In the genomic region with DNA sequence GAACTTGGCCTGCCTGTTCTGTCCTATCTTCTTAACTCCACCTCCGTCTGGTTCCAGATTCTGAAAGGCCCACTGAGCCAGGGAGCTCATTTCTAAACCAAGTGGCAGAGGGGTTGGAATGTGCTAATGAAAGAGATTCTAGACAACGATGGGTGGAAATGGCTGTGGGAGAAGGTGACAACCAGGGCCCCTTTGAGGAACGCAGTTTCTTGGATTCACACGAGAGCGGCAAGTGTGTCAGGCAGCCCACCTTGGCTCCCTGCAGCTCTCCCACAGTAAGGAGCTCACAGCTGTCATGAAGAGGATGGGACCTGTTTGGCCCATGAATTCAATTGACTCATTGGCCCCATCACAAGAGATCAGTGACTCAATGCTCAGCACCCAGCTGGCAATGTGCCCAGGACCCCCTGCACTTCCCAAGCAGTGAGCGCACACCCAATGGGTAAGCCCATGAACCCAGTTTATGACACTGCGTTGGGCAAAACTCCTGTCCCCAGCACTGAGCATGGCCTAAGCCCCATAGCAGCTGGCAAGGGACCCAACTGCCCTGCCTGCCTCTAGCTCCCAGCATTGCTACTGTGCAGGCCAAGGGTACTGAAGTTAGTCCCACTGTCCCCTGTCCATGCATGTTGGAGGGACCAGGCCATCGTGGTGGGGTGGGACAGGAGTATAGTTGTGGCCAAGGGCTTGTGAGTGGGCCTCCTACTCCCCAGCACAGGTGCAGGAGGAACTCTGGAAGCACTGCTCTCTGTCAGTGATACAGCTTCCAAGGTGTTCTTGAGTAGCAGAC, we compare ENCODE assay signal across 17 cellular contexts. TPM values are rescaled to one million over a fixed set of nuclear protein-coding genes. Genes with fewer than 3 reads are reported as not detected.
A peak's percentile ranks its signal among the peaks of the same experiment; 100 is the strongest.
DNase-seq lines count a peak whose midpoint lies in the region; ATAC-seq, FAIRE-seq and TF ChIP-seq lines count a peak whose summit lies in the region.
"Had no signal": no experiment of that assay in that cellular context is flagged by ENCODE, and none has a peak within 500 bp of the region (broad histone marks: within the 10 kb centered on the region; RNA-seq: fewer than 3 reads in every experiment).

No MANE protein-coding gene starts in this region.

- H3K27me3 ChIP-seq in mucosa of stomach (ENCODE audit: control insufficient read depth, insufficient read depth, low read length) = no peaks in the 10 kb centered on the region
- H3K27me3 ChIP-seq: right atrium auricular region had no signal

- peak overlapping the region; percentile 48 for H3K9ac ChIP-seq in mucosa of stomach (ENCODE audit: low read length)

- H3K36me3 Mint-ChIP-seq in stimulated activated naive CD8-positive, alpha-beta T cell treated with anti-CD3 and anti-CD28 coated beads, Interleukin-15, Interleukin-2, amounts not matched to agents 100 ng/mL and 50 ng/mL, for 24 hours (ENCODE audit: low read depth) = peaks cover 43% of the 10 kb centered on the region
- H3K36me3 Mint-ChIP-seq in activated T-helper 2 cell treated with anti-CD3 and anti-CD28 coated beads, Interferon-gamma antibody, Interleukin-2, Interleukin-4, amounts not matched to agents 10 μg/mL and 5 μg/mL and 100 μg/mL, durations not matched to agents 14 hours and 24 hours and 36 hours (ENCODE audit: low read depth) = peaks cover 46% of the 10 kb centered on the region

- TF ChIP-seq POLR2A in GM12891 (IDR thresholded peaks at IDR 0.05; ENCODE audit: low read depth, low read length) = no peak

- H3K36me3 ChIP-seq in mucosa of stomach (ENCODE audit: control insufficient read depth, insufficient read depth, low read length) = peaks cover 24% of the 10 kb centered on the region

- H3K4me3 ChIP-seq in mucosa of stomach (ENCODE audit: low read length) = no peak overlapping the region
- H3K4me3 ChIP-seq: right atrium auricular region had no signal

- no peak for FAIRE-seq in GM12891 (lab: Jason Lieb, UNC)
- FAIRE-seq: RCC 7860 had no signal

- peaks cover 55% of the 10 kb centered on the region for H3K4me1 ChIP-seq in mucosa of stomach (ENCODE audit: control insufficient read depth, insufficient read depth, low read length)

- no peak overlapping the region for H3K4me3 Mint-ChIP-seq in stimulated activated naive CD8-positive, alpha-beta T cell treated with anti-CD3 and anti-CD28 coated beads, Interleukin-15, Interleukin-2, amounts not matched to agents 100 ng/mL and 50 ng/mL, for 24 hours
- no peak overlapping the region for H3K4me3 Mint-ChIP-seq in activated T-helper 2 cell treated with anti-CD3 and anti-CD28 coated beads, Interferon-gamma antibody, Interleukin-2, Interleukin-4, amounts not matched to agents 10 μg/mL and 5 μg/mL and 100 μg/mL, durations not matched to agents 14 hours and 24 hours and 36 hours (ENCODE audit: low read depth)

- no peaks in the 10 kb centered on the region for H3K27me3 Mint-ChIP-seq in stimulated activated naive CD8-positive, alpha-beta T cell treated with anti-CD3 and anti-CD28 coated beads, Interleukin-15, Interleukin-2, amounts not matched to agents 100 ng/mL and 50 ng/mL, for 24 hours
- H3K27me3 Mint-ChIP-seq in activated T-helper 2 cell treated with anti-CD3 and anti-CD28 coated beads, Interferon-gamma antibody, Interleukin-2, Interleukin-4, amounts not matched to agents 10 μg/mL and 5 μg/mL and 100 μg/mL, durations not matched to agents 14 hours and 24 hours and 36 hours (ENCODE audit: low read depth) = no peaks in the 10 kb centered on the region

- H3K9me3 Mint-ChIP-seq in stimulated activated naive CD8-positive, alpha-beta T cell treated with anti-CD3 and anti-CD28 coated beads, Interleukin-15, Interleukin-2, amounts not matched to agents 100 ng/mL and 50 ng/mL, for 24 hours = no peaks in the 10 kb centered on the region
- no peaks in the 10 kb centered on the region for H3K9me3 Mint-ChIP-seq in activated T-helper 2 cell treated with anti-CD3 and anti-CD28 coated beads, Interferon-gamma antibody, Interleukin-2, Interleukin-4, amounts not matched to agents 10 μg/mL and 5 μg/mL and 100 μg/mL, durations not matched to agents 14 hours and 24 hours and 36 hours

- intact Hi-C loops in activated T-helper 2 cell treated with anti-CD3 and anti-CD28 coated beads, Interferon-gamma antibody, Interleukin-2, Interleukin-4, amounts not matched to agents 10 μg/mL and 5 μg/mL and 100 μg/mL, durations not matched to agents 14 hours and 24 hours and 36 hours (cut with micrococcal nuclease) = loop anchor here (2.0 to 5.0 kb wide), 2 partner anchors 36 to 54 kb away; no protein-coding TSS in a partner anchor

- H3K27ac Mint-ChIP-seq in stimulated activated naive CD8-positive, alpha-beta T cell treated with anti-CD3 and anti-CD28 coated beads, Interleukin-15, Interleukin-2, amounts not matched to agents 100 ng/mL and 50 ng/mL, for 24 hours = peak overlapping the region; percentile 34
- H3K27ac Mint-ChIP-seq in activated T-helper 2 cell treated with anti-CD3 and anti-CD28 coated beads, Interferon-gamma antibody, Interleukin-2, Interleukin-4, amounts not matched to agents 10 μg/mL and 5 μg/mL and 100 μg/mL, durations not matched to agents 14 hours and 24 hours and 36 hours = peak overlapping the region; percentile 27

- peaks cover 35% of the 10 kb centered on the region for H3K4me1 Mint-ChIP-seq in stimulated activated naive CD8-positive, alpha-beta T cell treated with anti-CD3 and anti-CD28 coated beads, Interleukin-15, Interleukin-2, amounts not matched to agents 100 ng/mL and 50 ng/mL, for 24 hours (ENCODE audit: low read depth)
- H3K4me1 Mint-ChIP-seq in activated T-helper 2 cell treated with anti-CD3 and anti-CD28 coated beads, Interferon-gamma antibody, Interleukin-2, Interleukin-4, amounts not matched to agents 10 μg/mL and 5 μg/mL and 100 μg/mL, durations not matched to agents 14 hours and 24 hours and 36 hours (ENCODE audit: low read depth) = peaks cover 30% of the 10 kb centered on the region

- DNase-seq in stimulated activated naive CD8-positive, alpha-beta T cell treated with anti-CD3 and anti-CD28 coated beads, Interleukin-15, Interleukin-2, amounts not matched to agents 100 U/mL and 50 U/mL, for 24 hours = no peak
- DNase-seq in activated T-helper 2 cell treated with anti-CD3 and anti-CD28 coated beads, Interferon-gamma antibody, Interleukin-2, Interleukin-4, amounts not matched to agents 10 μg/mL and 5 μg/mL and 100 μg/mL, durations not matched to agents 14 hours and 24 hours and 36 hours (ENCODE audit: low spot score) = no peak
- DNase-seq in GM12891 (ENCODE audit: insufficient read length, low spot score) = no peak
- DNase-seq: activated CD4-positive, alpha-beta T cell treated with anti-CD3 and anti-CD28 coated beads for 48 hours; AML-193; DMS153; effector memory CD4-positive, alpha-beta T cell; NCI-H1694 treated with DMSO at 0.1 percent for 48 hours; NCI-H526; stimulated activated CD4-positive, alpha-beta T cell treated with anti-CD3 and anti-CD28 coated beads, Interleukin-1b, Interleukin-23, amount 100 ng/mL, for 48 hours had no signal

- ATAC-seq in stimulated activated naive CD8-positive, alpha-beta T cell treated with anti-CD3 and anti-CD28 coated beads, Interleukin-15, Interleukin-2, amounts not matched to agents 100 U/mL and 50 U/mL, for 24 hours = no peak
- no peak for ATAC-seq in HG03095 (IDR thresholded peaks at IDR 0.05; ENCODE audit: unreplicated experiment)
- ATAC-seq in GM21381 (IDR thresholded peaks at IDR 0.05; ENCODE audit: unreplicated experiment) = no peak

- H3K9me3 ChIP-seq in mucosa of stomach (ENCODE audit: control insufficient read depth, low read length) = no peaks in the 10 kb centered on the region
- H3K9me3 ChIP-seq: right atrium auricular region had no signal

TF ChIP-seq in GM12891, 5 proteins besides CTCF, POLR2A, EP300 and RAD21:
- TF ChIP-seq POU2F2 (IDR thresholded peaks at IDR 0.05; ENCODE audit: low read depth, low read length) = no peak
- TF ChIP-seq TAF1 (IDR thresholded peaks at IDR 0.05; ENCODE audit: low read depth, low read length) = no peak
- no peak for TF ChIP-seq PAX5 (IDR thresholded peaks at IDR 0.05; ENCODE audit: insufficient read depth, low read length, severe bottlenecking)
- no peak for TF ChIP-seq SPI1 (IDR thresholded peaks at IDR 0.05; ENCODE audit: low read depth, low read length)
- TF ChIP-seq POLR2AphosphoS5 (IDR thresholded peaks at IDR 0.05; ENCODE audit: low read depth, low read length) = no peak

RNA-seq across cellular contexts. Expression of a gene that starts 16.4 kb away (rescaled TPM):
- total RNA-seq in activated T-helper 2 cell treated with anti-CD3 and anti-CD28 coated beads, Interferon-gamma antibody, Interleukin-2, Interleukin-4, amounts not matched to agents 10 μg/mL and 5 μg/mL and 100 μg/mL, durations not matched to agents 14 hours and 24 hours and 36 hours = 44.8 and 45.1 TPM in 2 replicates
- polyA plus RNA-seq in GM12891 (2012; ENCODE audit: low read depth, missing spikeins) = 59.5 TPM

RNA-seq across cellular contexts. Expression of a gene that starts 26.4 kb away (rescaled TPM):
- total RNA-seq in activated T-helper 2 cell treated with anti-CD3 and anti-CD28 coated beads, Interferon-gamma antibody, Interleukin-2, Interleukin-4, amounts not matched to agents 10 μg/mL and 5 μg/mL and 100 μg/mL, durations not matched to agents 14 hours and 24 hours and 36 hours = not detected in 2 replicates
- 0.35 TPM for polyA plus RNA-seq in GM12891 (2012; ENCODE audit: low read depth, missing spikeins)
- total RNA-seq: T-helper 1 cell treated with Interleukin-12 subunit alpha and Interleukin-12 subunit beta and Interleukin-4 antibody, amounts not matched to agents 30 ng/mL and 1 ng/mL, for 36 hours had no signal

RNA-seq across cellular contexts. Expression of a gene that starts 35.6 kb away (rescaled TPM):
- 35.4 and 38.4 TPM in 2 replicates for total RNA-seq in activated T-helper 2 cell treated with anti-CD3 and anti-CD28 coated beads, Interferon-gamma antibody, Interleukin-2, Interleukin-4, amounts not matched to agents 10 μg/mL and 5 μg/mL and 100 μg/mL, durations not matched to agents 14 hours and 24 hours and 36 hours
- polyA plus RNA-seq in GM12891 (2012; ENCODE audit: low read depth, missing spikeins) = 26.0 TPM

RNA-seq across cellular contexts. Expression of a gene that starts 42.1 kb away (rescaled TPM):
- 71.7 and 78.4 TPM in 2 replicates for total RNA-seq in activated T-helper 2 cell treated with anti-CD3 and anti-CD28 coated beads, Interferon-gamma antibody, Interleukin-2, Interleukin-4, amounts not matched to agents 10 μg/mL and 5 μg/mL and 100 μg/mL, durations not matched to agents 14 hours and 24 hours and 36 hours
- polyA plus RNA-seq in GM12891 (2012; ENCODE audit: low read depth, missing spikeins) = 35.3 TPM
